Comparison of ENCODE assay signal across 17 cellular contexts in genomic region chr2:9238927-9239326, GRCh38. TPM values are rescaled to one million over a fixed set of nuclear protein-coding genes. Genes with fewer than 3 reads are reported as not detected.
DNase-seq lines count a peak whose midpoint lies in the region; ATAC-seq, FAIRE-seq and TF ChIP-seq lines count a peak whose summit lies in the region.
"Had no signal": no experiment of that assay in that cellular context is flagged by ENCODE, and none has a peak within 500 bp of the region (broad histone marks: within the 10 kb centered on the region; RNA-seq: fewer than 3 reads in every experiment).

No MANE protein-coding gene starts in this region.

- H3K4me1 Mint-ChIP-seq in endodermal cell = peaks cover 15% of the 10 kb centered on the region

- H2BK120ac ChIP-seq in trophoblast cell (ENCODE audit: insufficient read depth, low read length, poor library complexity) = no peak overlapping the region

- H3K14ac ChIP-seq in trophoblast cell (ENCODE audit: low read length) = no peak overlapping the region

- no peak overlapping the region for H3K4me3 ChIP-seq in endodermal cell (ENCODE audit: low read length)
- no peak overlapping the region for H3K4me3 ChIP-seq in trophoblast cell (ENCODE audit: low read depth, low read length)

- H2BK5ac ChIP-seq in trophoblast cell (ENCODE audit: low read depth, low read length, poor library complexity) = no peak overlapping the region

- no peak overlapping the region for H4K8ac ChIP-seq in trophoblast cell (ENCODE audit: low read depth, low read length)

- H3K27me3 Mint-ChIP-seq in endodermal cell (ENCODE audit: insufficient read depth) = no peaks in the 10 kb centered on the region

- H3K79me1 ChIP-seq in trophoblast cell (ENCODE audit: low read length) = peaks cover 15% of the 10 kb centered on the region

- no peaks in the 10 kb centered on the region for H3K4me1 ChIP-seq in endodermal cell (ENCODE audit: control insufficient read depth, insufficient read depth, low read length)
- peaks cover 27 to 34% of the 10 kb centered on the region in 2 experiments for H3K4me1 ChIP-seq in trophoblast cell (ENCODE audit: control insufficient read depth in 1 of 2, insufficient read depth in 2 of 2, low read length in 2 of 2)

- H3K36me3 ChIP-seq in endodermal cell (ENCODE audit: control insufficient read depth, insufficient read depth, low read length) (no peaks in the 10 kb centered on the region), trophoblast cell (ENCODE audit: control insufficient read depth in 1 of 2, insufficient read depth in 2 of 2, low read length in 2 of 2) (peaks cover 0 to 3% of the 10 kb centered on the region in 2 experiments)
- H3K36me3 ChIP-seq: BE2C had no signal

- no peak overlapping the region for H3K4ac ChIP-seq in trophoblast cell (ENCODE audit: low read depth, low read length)

- H3K9me3 Mint-ChIP-seq in endodermal cell = no peaks in the 10 kb centered on the region
- H3K9me3 Mint-ChIP-seq: dendritic cell treated with granulocyte-macrophage colony-stimulating factor and Interleukin-4, amounts not matched to agents 40 ng/mL and 50 ng/mL, for 4 days had no signal

- no peak for FAIRE-seq in D721Med (lab: Jason Lieb, UNC)

- H4K12ac ChIP-seq in trophoblast cell (ENCODE audit: low read depth, low read length) = no peak overlapping the region

- no peak overlapping the region for H2AFZ ChIP-seq in trophoblast cell (ENCODE audit: insufficient read depth, low read length, poor library complexity)

- H3K27me3 ChIP-seq in endodermal cell (ENCODE audit: control insufficient read depth, insufficient read depth, low read length, poor library complexity, severe bottlenecking) (no peaks in the 10 kb centered on the region), trophoblast cell (ENCODE audit: insufficient read depth, low read length) (no peaks in the 10 kb centered on the region)
- H3K27me3 ChIP-seq: BE2C had no signal

- TF ChIP-seq CTCF in D721Med (IDR thresholded peaks at IDR 0.05; ENCODE audit: insufficient read depth, missing control alignments) (no peak), endodermal cell (conservative IDR thresholded peaks at IDR 0.05) (no peak)

- no peak overlapping the region for H3K18ac ChIP-seq in trophoblast cell (ENCODE audit: low read length)

- 90% methylated on average over 5 of the region's 5 CpGs; no CpG with 5 or more reads in 1 of the 2 experiments for WGBS in endodermal cell (ENCODE audit: insufficient coverage in 1 of 2, insufficient read length in 1 of 2), 2 experiments
- no CpG with 5 or more reads among the region's 5 CpGs for WGBS in trophoblast cell (ENCODE audit: extremely low coverage, insufficient coverage, insufficient read length)

- H4K91ac ChIP-seq in trophoblast cell (ENCODE audit: low read depth, low read length) = no peak overlapping the region

- H2AK5ac ChIP-seq in trophoblast cell (ENCODE audit: low read length) = no peak overlapping the region

- H3K9ac ChIP-seq in endodermal cell (ENCODE audit: extremely low read depth, low read length, poor library complexity, severe bottlenecking) (no peak overlapping the region), trophoblast cell (ENCODE audit: low read length) (peak overlapping the region; percentile 17)

- H3K79me2 ChIP-seq in trophoblast cell (ENCODE audit: control insufficient read depth, insufficient read depth, low read length, poor library complexity) = peaks cover 8% of the 10 kb centered on the region

- H3K27ac Mint-ChIP-seq in endodermal cell = no peak overlapping the region
- H3K27ac Mint-ChIP-seq: dendritic cell treated with granulocyte-macrophage colony-stimulating factor and Interleukin-4, amounts not matched to agents 40 ng/mL and 50 ng/mL, for 4 days; T-helper 17 cell had no signal

- H3K9me3 ChIP-seq in endodermal cell (ENCODE audit: control insufficient read depth, low read length) = no peaks in the 10 kb centered on the region
- peaks cover 2% of the 10 kb centered on the region for H3K9me3 ChIP-seq in trophoblast cell (ENCODE audit: insufficient read depth, low read depth, low read length)
- H3K9me3 ChIP-seq: BE2C had no signal

- peak; percentile 40 for DNase-seq in D721Med (ENCODE audit: insufficient read length, low spot score)
- DNase-seq in NCI-H2171 (lab: John Stamatoyannopoulos, UW) = peak; percentile 69
- peak; percentile 9 for DNase-seq in endodermal cell
- DNase-seq in trophoblast cell = no peak
- no peak for DNase-seq in AML-193 (lab: John Stamatoyannopoulos, UW)
- DNase-seq in A172 (ENCODE audit: low spot score) = no peak
- DNase-seq in NCI-H2029 (lab: John Stamatoyannopoulos, UW) = no peak
- DNase-seq: activated CD4-positive, alpha-beta T cell treated with anti-CD3 and anti-CD28 coated beads for 48 hours; BE2C; DMS79 treated with DMSO at 0.1 percent for 48 hours; mammary epithelial cell; MM.1S; NCI-H2227 treated with DMSO at 0.1 percent for 48 hours; PC-3; T-helper 17 cell had no signal

- peak overlapping the region; percentile 67 for H3K27ac ChIP-seq in endodermal cell (ENCODE audit: low read depth, low read length)
- no peak overlapping the region for H3K27ac ChIP-seq in trophoblast cell (ENCODE audit: low read depth, low read length)

- H3K23ac ChIP-seq in trophoblast cell (ENCODE audit: low read length) = no peak overlapping the region

- no peak for ATAC-seq in activated CD4-positive, CD25-positive, alpha-beta regulatory T cell treated with anti-CD3 and anti-CD28 coated beads, Interleukin-2, amount 50 U/mL, for 24 hours
- ATAC-seq: PC-3, T-helper 17 cell had no signal

- no peak overlapping the region for H3K4me3 Mint-ChIP-seq in endodermal cell
- H3K4me3 Mint-ChIP-seq: dendritic cell treated with granulocyte-macrophage colony-stimulating factor and Interleukin-4, amounts not matched to agents 40 ng/mL and 50 ng/mL, for 4 days; T-helper 17 cell had no signal

- H3K36me3 Mint-ChIP-seq in endodermal cell (ENCODE audit: low read depth) = no peaks in the 10 kb centered on the region

- H3K4me2 ChIP-seq in trophoblast cell (ENCODE audit: low read length) = no peak overlapping the region

- no peak overlapping the region for H2BK12ac ChIP-seq in trophoblast cell (ENCODE audit: low read length)

RNA-seq across cellular contexts. Expression of gene ASAP2, which starts 32.3 kb away (rescaled TPM):
- total RNA-seq in endodermal cell = 10 to 100 TPM; 11.8 to 20.4 TPM
- polyA plus RNA-seq in endodermal cell (2013, experiment 1 of 2) = 45.7 TPM
- 45.8 TPM for polyA plus RNA-seq in endodermal cell (2013, experiment 2 of 2)
- 35.0 and 37.6 TPM in 2 replicates for polyA plus RNA-seq in trophoblast cell (2013)
- 20.4 and 24.4 TPM in 2 replicates for total RNA-seq in A172 (2014; rRNA removed; shearing (Covaris generic))

Comparison
In these comparisons a context has a peak if more than half of its experiments do, and no peak if none do; other contexts are left out.
1. DNase-seq: peak in D721Med (single experiment), NCI-H2171 (single experiment) and endodermal cell (single experiment); none in trophoblast cell (0 of 2), AML-193 (0 of 2), A172 (single experiment) and NCI-H2029 (single experiment).